Comparison of ENCODE assay signal across 21 cellular contexts in genomic region chr1:37461698-37462436, GRCh38. TPM values are rescaled to one million over a fixed set of nuclear protein-coding genes. Genes with fewer than 3 reads are reported as not detected.
DNase-seq lines count a peak whose midpoint lies in the region; ATAC-seq, FAIRE-seq and TF ChIP-seq lines count a peak whose summit lies in the region.
"Had no signal": no experiment of that assay in that cellular context is flagged by ENCODE, and none has a peak within 500 bp of the region (broad histone marks: within the 10 kb centered on the region; RNA-seq: fewer than 3 reads in every experiment).

No MANE protein-coding gene starts in this region.

- H3K79me2 ChIP-seq in endothelial cell of umbilical vein (ENCODE audit: control insufficient read depth, insufficient read depth, low read length): no peaks in the 10 kb centered on the region

- ATAC-seq in Right ventricle myocardium inferior: no peak
- no peak for ATAC-seq in upper lobe of right lung
- ATAC-seq: GM12878 had no signal

- H3K27me3 ChIP-seq in right atrium auricular region (no peaks in the 10 kb centered on the region), endothelial cell of umbilical vein (ENCODE audit: control insufficient read depth in 2 of 2, insufficient read depth in 2 of 2, low read length in 2 of 2) (no peaks in the 10 kb centered on the region), upper lobe of right lung (no peaks in the 10 kb centered on the region)
- H3K27me3 ChIP-seq: BLaER1 treated with 17β-estradiol and CSF1 and Interleukin-3, amounts not matched to agents 10 nM and 100 nM had no signal

- H3K27ac ChIP-seq in right atrium auricular region: no peak overlapping the region
- no peak overlapping the region for H3K27ac ChIP-seq in endothelial cell of umbilical vein (ENCODE audit: insufficient read depth, low read depth, low read length)
- H3K27ac ChIP-seq in upper lobe of right lung: peak overlapping the region; percentile 30
- H3K27ac ChIP-seq: BLaER1 treated with 17β-estradiol and CSF1 and Interleukin-3, amounts not matched to agents 10 nM and 100 nM; GM23248 had no signal

- no peaks in the 10 kb centered on the region for H4K20me1 ChIP-seq in endothelial cell of umbilical vein (replicated peaks; ENCODE audit: control insufficient read depth, extremely low read depth, insufficient read depth, low read length)
- H4K20me1 ChIP-seq: BLaER1 treated with 17β-estradiol and CSF1 and Interleukin-3, amounts not matched to agents 10 nM and 100 nM had no signal

- POLR2A ChIA-PET in endothelial cell of umbilical vein (lab: Charles Lee): no interaction called here

- no peak overlapping the region for H3K4me3 ChIP-seq in right atrium auricular region
- no peak overlapping the region for H3K4me3 ChIP-seq in LNCaP clone FGC (ENCODE audit: low read depth, low read length)
- no peak overlapping the region for H3K4me3 ChIP-seq in endothelial cell of umbilical vein (replicated peaks in 1 of 3; ENCODE audit: insufficient read depth in 1 of 3, low read depth in 1 of 3, low read length in 3 of 3)
- no peak overlapping the region for H3K4me3 ChIP-seq in upper lobe of right lung
- H3K4me3 ChIP-seq: BLaER1 treated with 17β-estradiol and CSF1 and Interleukin-3, amounts not matched to agents 10 nM and 100 nM; GM12878; GM23248 had no signal

- CTCF ChIA-PET in endothelial cell of umbilical vein (lab: Charles Lee): interaction anchor here (1.2 to 9.9 kb wide), 3 partner anchors 8 to 34 kb away, joined by 3 to 337 read pairs (median 5); no protein-coding TSS in a partner anchor

- H3K9me3 ChIP-seq in right atrium auricular region (no peaks in the 10 kb centered on the region), endothelial cell of umbilical vein (replicated peaks; ENCODE audit: control insufficient read depth, insufficient read depth, low read length) (no peaks in the 10 kb centered on the region), upper lobe of right lung (no peaks in the 10 kb centered on the region)
- H3K9me3 ChIP-seq: BLaER1 treated with 17β-estradiol and CSF1 and Interleukin-3, amounts not matched to agents 10 nM and 100 nM had no signal

- H3K36me3 ChIP-seq in right atrium auricular region: no peaks in the 10 kb centered on the region
- no peaks in the 10 kb centered on the region for H3K36me3 ChIP-seq in endothelial cell of umbilical vein (ENCODE audit: control insufficient read depth in 2 of 2, extremely low read depth in 1 of 2, insufficient read depth in 2 of 2, low read length in 2 of 2)
- H3K36me3 ChIP-seq in upper lobe of right lung: no peaks in the 10 kb centered on the region
- H3K36me3 ChIP-seq: BLaER1 treated with 17β-estradiol and CSF1 and Interleukin-3, amounts not matched to agents 10 nM and 100 nM had no signal

- H2AFZ ChIP-seq in endothelial cell of umbilical vein (ENCODE audit: low read depth, low read length): no peak overlapping the region
- H2AFZ ChIP-seq: GM23248 had no signal

- TF ChIP-seq CTCF in right atrium auricular region (IDR thresholded peaks at IDR 0.05): no peak
- TF ChIP-seq CTCF in LNCaP clone FGC (IDR thresholded peaks at IDR 0.05; ENCODE audit: control insufficient read depth, extremely low read depth, insufficient read depth): no peak
- no peak for TF ChIP-seq CTCF in endothelial cell of umbilical vein (IDR thresholded peaks at IDR 0.05; ENCODE audit: extremely low read depth in 1 of 2, insufficient read depth in 1 of 2, low read depth in 1 of 2, low read length in 2 of 2)
- TF ChIP-seq CTCF in upper lobe of right lung (IDR thresholded peaks at IDR 0.05): no peak

- dilution Hi-C loops in endothelial cell of umbilical vein (cut with MboI; ENCODE audit: extremely low pct_ligation_motif_present, low sequenced_read_pairs): no loop called here

- peak; percentile 22 for DNase-seq in Right ventricle myocardium inferior (ENCODE audit: missing footprints)
- no peak for DNase-seq in right atrium auricular region (ENCODE audit: low spot score)
- peak; percentile 85 for DNase-seq in LNCaP clone FGC (ENCODE audit: low read depth)
- peak; percentile 42 for DNase-seq in endothelial cell of umbilical vein (ENCODE audit: low read depth, low spot score)
- DNase-seq in upper lobe of right lung: no peak
- DNase-seq in NCI-H146 treated with DMSO at 0.1 percent for 48 hours (lab: John Stamatoyannopoulos, UW; ENCODE audit: unreplicated experiment): no peak
- DNase-seq in activated CD8-positive, alpha-beta memory T cell treated with anti-CD3 and anti-CD28 coated beads, Interleukin-2, amount 50 U/mL, for 4 hours: no peak
- no peak for DNase-seq in OCI-M2 (lab: John Stamatoyannopoulos, UW; ENCODE audit: unreplicated experiment)
- DNase-seq: 8988T; CD4-positive, CD25-positive, alpha-beta regulatory T cell; CD8-positive, alpha-beta memory T cell; COR-L47; DMS 273 treated with DMSO at 0.1 percent for 48 hours; DMS53; DND-41; EL; GM23248; HCEC 1CT had no signal

- H3K4me1 ChIP-seq in right atrium auricular region (no peaks in the 10 kb centered on the region), endothelial cell of umbilical vein (ENCODE audit: control insufficient read depth, extremely low read depth, insufficient read depth, low read length) (no peaks in the 10 kb centered on the region), upper lobe of right lung (no peaks in the 10 kb centered on the region)
- H3K4me1 ChIP-seq: BLaER1 treated with 17β-estradiol and CSF1 and Interleukin-3, amounts not matched to agents 10 nM and 100 nM had no signal

- no TSS peak for BruUV-seq in endothelial cell of umbilical vein (replicated peaks; lab: Mats Ljungman, UMichigan)

- no peak for TF ChIP-seq POLR2A in endothelial cell of umbilical vein (IDR thresholded peaks at IDR 0.05; ENCODE audit: low read depth, low read length)

- H3K9me1 ChIP-seq in endothelial cell of umbilical vein (replicated peaks; ENCODE audit: control insufficient read depth, extremely low read depth, insufficient read depth, low read length): no peaks in the 10 kb centered on the region

- intact Hi-C loops in Right ventricle myocardium inferior (cut with DNase I): no loop called here
- intact Hi-C loops in endothelial cell of umbilical vein (cut with micrococcal nuclease): no loop called here
- intact Hi-C loops in upper lobe of right lung (cut with DNase I): no loop called here

- H3K9ac ChIP-seq in endothelial cell of umbilical vein (replicated peaks; ENCODE audit: extremely low read depth, insufficient read depth, low read length): no peak overlapping the region
- H3K9ac ChIP-seq: BLaER1 treated with 17β-estradiol and CSF1 and Interleukin-3, amounts not matched to agents 10 nM and 100 nM; GM23248 had no signal

- no peak overlapping the region for H3K4me2 ChIP-seq in endothelial cell of umbilical vein (ENCODE audit: insufficient read depth, low read length)
- H3K4me2 ChIP-seq: BLaER1 treated with 17β-estradiol and CSF1 and Interleukin-3, amounts not matched to agents 10 nM and 100 nM had no signal

- peak; percentile 52 for FAIRE-seq in endothelial cell of umbilical vein (lab: Jason Lieb, UNC)
- FAIRE-seq: GM12878, H54 had no signal

TF ChIP-seq in endothelial cell of umbilical vein, 7 proteins besides CTCF, POLR2A, EP300 and RAD21:
- no peak for TF ChIP-seq MAX (IDR thresholded peaks at IDR 0.05; ENCODE audit: insufficient read depth, insufficient read length)
- TF ChIP-seq GATA2 (IDR thresholded peaks at IDR 0.05; ENCODE audit: insufficient read depth, insufficient read length, low read depth, low read length): no peak
- TF ChIP-seq FOS (IDR thresholded peaks at IDR 0.05; ENCODE audit: borderline replicate concordance, insufficient read depth, low read length): no peak
- TF ChIP-seq MYC (IDR thresholded peaks at IDR 0.05; ENCODE audit: low read depth, low read length): no peak
- TF ChIP-seq POLR2AphosphoS5 (IDR thresholded peaks at IDR 0.05; ENCODE audit: insufficient read depth, low read depth, low read length): no peak
- TF ChIP-seq JUN (IDR thresholded peaks at IDR 0.05; ENCODE audit: borderline replicate concordance, insufficient read depth, insufficient read length, low read depth): no peak
- TF ChIP-seq EZH2 (IDR thresholded peaks at IDR 0.05; ENCODE audit: borderline replicate concordance, low read depth, low read length, severe bottlenecking): no peak

RNA-seq across cellular contexts. Expression of gene ZC3H12A, which starts 12.5 kb away (rescaled TPM):
- total RNA-seq in Right ventricle myocardium inferior (4.3 TPM), right atrium auricular region (10 to 100 TPM in 1 of 2 donors, 1 to 10 TPM in 1; 9.4 to 13.5 TPM), endothelial cell of umbilical vein (6.3 and 7.5 TPM in 2 replicates), upper lobe of right lung (22.9 TPM)
- 9.4 and 12.9 TPM in 2 replicates for polyA plus RNA-seq in endothelial cell of umbilical vein
- 5.1 and 8.2 TPM in 2 replicates for polyA plus RNA-seq in endothelial cell of umbilical vein (2011; cell fraction: cytosol; rRNA removed)
- 13.2 and 14.1 TPM in 2 replicates for polyA plus RNA-seq in endothelial cell of umbilical vein (2011; cell fraction: nucleus; rRNA removed)
- 3.3 and 3.4 TPM in 2 replicates for polyA plus RNA-seq in endothelial cell of umbilical vein (2012)
- polyA minus RNA-seq in endothelial cell of umbilical vein: 5.2 and 6.1 TPM in 2 replicates
- 16.2 TPM for polyA minus RNA-seq in endothelial cell of umbilical vein (2011; cell fraction: cytosol; rRNA and poly(A)+ RNA removed)
- 7.2 and 10.9 TPM in 2 replicates for polyA minus RNA-seq in endothelial cell of umbilical vein (2011; cell fraction: nucleus; rRNA and poly(A)+ RNA removed)

RNA-seq across cellular contexts. Expression of gene MEAF6, which starts 52.7 kb away (rescaled TPM):
- total RNA-seq in Right ventricle myocardium inferior (35.9 TPM), right atrium auricular region (10 to 100 TPM; 50.4 to 61.0 TPM), endothelial cell of umbilical vein (50.5 and 62.5 TPM in 2 replicates), upper lobe of right lung (64.5 TPM)
- 24.3 and 28.0 TPM in 2 replicates for polyA plus RNA-seq in endothelial cell of umbilical vein
- polyA plus RNA-seq in endothelial cell of umbilical vein (2011; cell fraction: cytosol; rRNA removed): 41.3 and 44.5 TPM in 2 replicates
- polyA plus RNA-seq in endothelial cell of umbilical vein (2011; cell fraction: nucleus; rRNA removed): 35.8 and 55.2 TPM in 2 replicates
- 40.8 and 41.2 TPM in 2 replicates for polyA plus RNA-seq in endothelial cell of umbilical vein (2012)
- polyA minus RNA-seq in endothelial cell of umbilical vein: 15.7 and 16.3 TPM in 2 replicates
- polyA minus RNA-seq in endothelial cell of umbilical vein (2011; cell fraction: cytosol; rRNA and poly(A)+ RNA removed): 14.5 TPM
- polyA minus RNA-seq in endothelial cell of umbilical vein (2011; cell fraction: nucleus; rRNA and poly(A)+ RNA removed): 17.6 and 22.2 TPM in 2 replicates

Comparison
In these comparisons a context has a peak if more than half of its experiments do, and no peak if none do; other contexts are left out.
1. DNase-seq: peak in Right ventricle myocardium inferior (single experiment), LNCaP clone FGC (single experiment) and endothelial cell of umbilical vein (single experiment); none in right atrium auricular region (single experiment), upper lobe of right lung (single experiment), NCI-H146 treated with DMSO at 0.1 percent for 48 hours (single experiment), activated CD8-positive, alpha-beta memory T cell treated with anti-CD3 and anti-CD28 coated beads, Interleukin-2, amount 50 U/mL, for 4 hours (single experiment) and OCI-M2 (single experiment).